In the genomic region with DNA sequence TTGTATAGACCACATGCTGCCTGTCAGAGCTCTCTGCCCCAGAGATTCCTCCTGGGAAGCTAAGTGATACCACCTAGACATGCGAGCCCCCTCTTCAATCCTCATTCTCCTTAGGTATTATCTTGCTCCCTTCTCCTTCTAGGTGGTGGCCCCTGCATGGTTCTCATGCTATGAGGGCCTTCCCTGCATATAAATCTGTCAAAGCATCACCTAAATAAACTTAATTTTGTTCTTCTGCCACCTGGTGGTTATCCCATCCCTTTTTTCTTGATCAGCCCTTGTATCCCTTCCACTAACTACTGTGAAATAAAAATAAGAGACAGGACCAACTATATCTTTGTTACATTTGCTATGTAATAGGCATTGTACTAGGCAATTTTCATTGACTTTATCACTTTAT, we compare ENCODE assay signal across 15 cellular contexts.
DNase-seq lines count a peak whose midpoint lies in the region; ATAC-seq, FAIRE-seq and TF ChIP-seq lines count a peak whose summit lies in the region.
"Had no signal": no experiment of that assay in that cellular context is flagged by ENCODE, and none has a peak within 500 bp of the region (broad histone marks: within the 10 kb centered on the region; RNA-seq: fewer than 3 reads in every experiment).

No MANE protein-coding gene starts in this region.

- TF ChIP-seq EP300 in H1 (IDR thresholded peaks at IDR 0.05; ENCODE audit: borderline replicate concordance in 1 of 2, low read depth in 2 of 2, low read length in 2 of 2), result no peak

- no peak overlapping the region for H2BK20ac ChIP-seq in H1 (ENCODE audit: low read length)

- H3K4me2 ChIP-seq in GM23248 (ENCODE audit: unreplicated experiment) (no peak overlapping the region), OCI-LY7 (ENCODE audit: low read length) (no peak overlapping the region), H1 (ENCODE audit: insufficient read depth in 1 of 2, low read depth in 2 of 2, low read length in 2 of 2) (no peak overlapping the region), hepatocyte (no peak overlapping the region)

- WGBS in GM23248 (ENCODE audit: low coverage in 1 of 2, low lambda C conversion rate in 2 of 2, missing lambda C conversion rate in 2 of 2), 2 experiments, result 26 to 44% methylated on average over 1 of the region's 1 CpG
- WGBS in H1 (ENCODE audit: extremely low coverage in 1 of 2, insufficient coverage in 1 of 2, insufficient read length in 1 of 2, insufficient replicate concordance in 2 of 2, low coverage in 1 of 2, low lambda C conversion rate in 2 of 2, missing lambda C conversion rate in 1 of 2), 2 experiments, result 93% methylated on average over 1 of the region's 1 CpG; no CpG with 5 or more reads in 1 of the 2 experiments
- 79% methylated on average over 1 of the region's 1 CpG for WGBS in hepatocyte (ENCODE audit: low lambda C conversion rate, missing lambda C conversion rate)

- TF ChIP-seq POLR2A in H1 (IDR thresholded peaks at IDR 0.05; ENCODE audit: control extremely low read depth in 1 of 2, low read depth in 2 of 2, low read length in 2 of 2), result no peak

- H3K27me3 ChIP-seq in GM23248 (replicated peaks; ENCODE audit: insufficient read depth), result no peaks in the 10 kb centered on the region
- H3K27me3 ChIP-seq in H1 (replicated peaks in 1 of 4; ENCODE audit: control insufficient read depth in 3 of 4, extremely low read depth in 1 of 4, insufficient read depth in 3 of 4, low read length in 3 of 4), result no peaks in the 10 kb centered on the region; a peak in 1 of 7 replicates
- H3K27me3 ChIP-seq in hepatocyte, result no peaks in the 10 kb centered on the region
- H3K27me3 ChIP-seq: testis had no signal

- no peak for FAIRE-seq in H1 (lab: Jason Lieb, UNC)
- FAIRE-seq: TTC549 had no signal

- H2BK15ac ChIP-seq in H1 (ENCODE audit: low read length), result no peak overlapping the region

- intact Hi-C loops in OCI-LY7 (cut with micrococcal nuclease; ENCODE audit: unreplicated experiment), result loop anchor here (10.0 kb wide), 2 partner anchors 162 to 628 kb away; no protein-coding TSS in a partner anchor

- no peak overlapping the region for H3K4ac ChIP-seq in H1 (replicated peaks; ENCODE audit: insufficient read length, low read depth, low read length)

- no peak overlapping the region for H3K14ac ChIP-seq in H1 (ENCODE audit: insufficient read length)

- no peak overlapping the region for H3K23ac ChIP-seq in H1 (ENCODE audit: insufficient read length)

- POLR2A ChIA-PET in OCI-LY7 (lab: Charles Lee) (no interaction called here), H1 (lab: Charles Lee; ENCODE audit: partially characterized antibody) (no interaction called here)

- no peak for ATAC-seq in GM19467 (IDR thresholded peaks at IDR 0.05; ENCODE audit: unreplicated experiment)
- ATAC-seq: sciatic nerve had no signal

- H3K9me3 ChIP-seq in GM23248 (ENCODE audit: low read depth) (no peaks in the 10 kb centered on the region), OCI-LY7 (ENCODE audit: low read length) (no peaks in the 10 kb centered on the region), H1 (ENCODE audit: insufficient read depth in 2 of 2, low read depth in 1 of 2, low read length in 1 of 2) (peaks cover 0 to 4% of the 10 kb centered on the region in 2 experiments; a peak in 1 of 4 replicates), hepatocyte (ENCODE audit: low read depth) (no peaks in the 10 kb centered on the region)
- H3K9me3 ChIP-seq: testis had no signal

- no peak overlapping the region for H4K8ac ChIP-seq in H1 (ENCODE audit: extremely low read depth, insufficient read depth, low read length)

- H3K79me2 ChIP-seq in GM23248 (ENCODE audit: insufficient read depth) (no peaks in the 10 kb centered on the region), OCI-LY7 (ENCODE audit: insufficient read depth, low read depth, low read length) (no peaks in the 10 kb centered on the region), H1 (ENCODE audit: control insufficient read depth in 1 of 2, insufficient read depth in 2 of 2, low read length in 2 of 2) (no peaks in the 10 kb centered on the region), hepatocyte (no peaks in the 10 kb centered on the region)

- no peaks in the 10 kb centered on the region for H3K79me1 ChIP-seq in H1 (ENCODE audit: low read depth, low read length)

- no peaks in the 10 kb centered on the region for H3K23me2 ChIP-seq in H1 (ENCODE audit: low read depth, low read length)

- no peak overlapping the region for H4K5ac ChIP-seq in H1 (ENCODE audit: insufficient read length, low read depth, low read length)

- H4K20me1 ChIP-seq in GM23248 (ENCODE audit: insufficient read depth), result no peaks in the 10 kb centered on the region
- H4K20me1 ChIP-seq in OCI-LY7 (ENCODE audit: insufficient read depth, low read length), result no peaks in the 10 kb centered on the region
- H4K20me1 ChIP-seq in H1 (replicated peaks in 1 of 2; ENCODE audit: control insufficient read depth in 1 of 2, insufficient read depth in 2 of 2, low read length in 2 of 2), result no peaks in the 10 kb centered on the region
- H4K20me1 ChIP-seq in hepatocyte (ENCODE audit: insufficient read depth, poor library complexity, severe bottlenecking), result no peaks in the 10 kb centered on the region

- H3K4me3 ChIP-seq in GM23248, result no peak overlapping the region
- H3K4me3 ChIP-seq in OCI-LY7 (ENCODE audit: low read depth, low read length, poor library complexity, severe bottlenecking), result no peak overlapping the region
- H3K4me3 ChIP-seq in H1 (ENCODE audit: extremely low read depth in 1 of 4, insufficient read depth in 2 of 4, low read depth in 3 of 4, low read length in 4 of 4), result no peak overlapping the region
- H3K4me3 ChIP-seq in hepatocyte, result no peak overlapping the region
- H3K4me3 ChIP-seq: testis had no signal

- H2BK120ac ChIP-seq in H1 (replicated peaks; ENCODE audit: low read depth, low read length), result no peak overlapping the region

- H2AK5ac ChIP-seq in H1 (ENCODE audit: low read depth, low read length), result no peak overlapping the region

- H3K36me3 ChIP-seq in GM23248 (ENCODE audit: low read depth) (no peaks in the 10 kb centered on the region), OCI-LY7 (ENCODE audit: insufficient read depth, low read length) (no peaks in the 10 kb centered on the region), H1 (ENCODE audit: control insufficient read depth in 2 of 4, insufficient read depth in 4 of 4, low read length in 3 of 4) (no peaks in the 10 kb centered on the region), hepatocyte (replicated peaks; ENCODE audit: insufficient read depth, low read depth) (no peaks in the 10 kb centered on the region)

- no peak overlapping the region; the same call in 1 of the 2 replicates for H2BK5ac ChIP-seq in H1 (ENCODE audit: low read depth, low read length)

- H2AFZ ChIP-seq in GM23248 (no peak overlapping the region), OCI-LY7 (ENCODE audit: low read length) (peak overlapping the region; percentile 52; the same call in 1 of the 2 replicates), H1 (ENCODE audit: low read length) (no peak overlapping the region), hepatocyte (no peak overlapping the region)

- H3K9ac ChIP-seq in GM23248, result no peak overlapping the region
- no peak overlapping the region for H3K9ac ChIP-seq in H1 (replicated peaks in 1 of 4; ENCODE audit: extremely low read depth in 1 of 4, low read depth in 3 of 4, low read length in 3 of 4)

- no peak overlapping the region for H3K18ac ChIP-seq in H1 (ENCODE audit: extremely low read depth, low read length)

- H3K4me1 ChIP-seq in GM23248 (ENCODE audit: insufficient read depth) (no peaks in the 10 kb centered on the region), OCI-LY7 (ENCODE audit: insufficient read depth, low read length, poor library complexity, severe bottlenecking) (no peaks in the 10 kb centered on the region), H1 (replicated peaks in 1 of 4; ENCODE audit: control insufficient read depth in 3 of 4, insufficient read depth in 4 of 4, low read length in 3 of 4) (no peaks in the 10 kb centered on the region), hepatocyte (ENCODE audit: insufficient read depth) (no peaks in the 10 kb centered on the region)
- H3K4me1 ChIP-seq: testis had no signal

- TF ChIP-seq RAD21 in H1 (IDR thresholded peaks at IDR 0.05 in 1 of 2, conservative IDR thresholded peaks at IDR 0.05 in 1 of 2; ENCODE audit: low read depth in 2 of 2, low read length in 2 of 2), result peak; percentile 67 to 79

- in situ Hi-C loops in GM23248 (cut with MboI), result no loop called here

- CTCF ChIA-PET in OCI-LY7 (lab: Charles Lee; ENCODE audit: unreplicated experiment), result no interaction called here
- CTCF ChIA-PET in H1 (lab: Charles Lee; ENCODE audit: partially characterized antibody), result interaction anchor here (0.7 to 2.5 kb wide), 11 partner anchors 9 to 752 kb away, joined by 3 to 28 read pairs (median 4); no protein-coding TSS in a partner anchor

- no peaks in the 10 kb centered on the region for H3K9me2 ChIP-seq in GM23248 (ENCODE audit: insufficient read depth)
- H3K9me2 ChIP-seq in OCI-LY7 (ENCODE audit: insufficient read depth, low read length), result no peaks in the 10 kb centered on the region
- H3K9me2 ChIP-seq in hepatocyte (replicated peaks; ENCODE audit: insufficient read depth), result no peaks in the 10 kb centered on the region

- H3K56ac ChIP-seq in H1 (replicated peaks; ENCODE audit: insufficient read length, low read depth, low read length), result no peak overlapping the region

- H3F3A ChIP-seq in GM23248 (ENCODE audit: insufficient read depth), result no peaks in the 10 kb centered on the region

- TF ChIP-seq CTCF in OCI-LY7 (conservative IDR thresholded peaks at IDR 0.05; ENCODE audit: low read length), result peak; percentile 76
- peak in 2 of 3 experiments; percentile 38 to 42; a peak in 2 of 4 replicates for TF ChIP-seq CTCF in H1 (IDR thresholded peaks at IDR 0.05; ENCODE audit: control extremely low read depth in 1 of 3, insufficient read depth in 1 of 3, low read depth in 1 of 3, low read length in 3 of 3)
- TF ChIP-seq CTCF in hepatocyte (IDR thresholded peaks at IDR 0.05; ENCODE audit: poor library complexity), result no peak

- no TSS peak for BruUV-seq in OCI-LY7 (replicated peaks; lab: Mats Ljungman, UMichigan)

- peak; percentile 21 for DNase-seq in A172 (ENCODE audit: low spot score)
- peak; percentile 2 for DNase-seq in GM23248
- peak; percentile 40 for DNase-seq in OCI-LY7 (ENCODE audit: low spot score)
- peak in 1 of 2 experiments; percentile 47 for DNase-seq in H1 (ENCODE audit: low read depth in 1 of 2, low spot score in 2 of 2)
- DNase-seq in hepatocyte (ENCODE audit: low spot score), result no peak
- DNase-seq in dermis blood vessel endothelial cell, result no peak
- DNase-seq in substantia nigra (lab: John Stamatoyannopoulos, UW), result no peak
- DNase-seq: activated CD8-positive, alpha-beta memory T cell treated with anti-CD3 and anti-CD28 coated beads, Interleukin-2, amount 50 U/mL, for 4 hours; aorta; C1 segment of cervical spinal cord; testis had no signal

- no peak overlapping the region for H2BK12ac ChIP-seq in H1 (ENCODE audit: low read depth, low read length)

- no peak overlapping the region for H3K27ac ChIP-seq in GM23248
- no peak overlapping the region for H3K27ac ChIP-seq in OCI-LY7 (ENCODE audit: low read depth, low read length, poor library complexity, severe bottlenecking)
- no peak overlapping the region for H3K27ac ChIP-seq in H1 (ENCODE audit: low read depth, low read length)
- H3K27ac ChIP-seq in hepatocyte, result no peak overlapping the region
- no peak overlapping the region for H3K27ac ChIP-seq in substantia nigra (ENCODE audit: low read depth, low read length, poor library complexity, severe bottlenecking)
- H3K27ac ChIP-seq: epithelial cell of prostate, testis had no signal

- H4K91ac ChIP-seq in H1 (replicated peaks; ENCODE audit: insufficient read length, low read length), result no peak overlapping the region

Comparison
In these comparisons a context has a peak if more than half of its experiments do, and no peak if none do; other contexts are left out.
1. DNase-seq: peak in A172 (single experiment), GM23248 (single experiment) and OCI-LY7 (single experiment); none in hepatocyte (single experiment), dermis blood vessel endothelial cell (single experiment) and substantia nigra (0 of 49).